In the genomic region with DNA sequence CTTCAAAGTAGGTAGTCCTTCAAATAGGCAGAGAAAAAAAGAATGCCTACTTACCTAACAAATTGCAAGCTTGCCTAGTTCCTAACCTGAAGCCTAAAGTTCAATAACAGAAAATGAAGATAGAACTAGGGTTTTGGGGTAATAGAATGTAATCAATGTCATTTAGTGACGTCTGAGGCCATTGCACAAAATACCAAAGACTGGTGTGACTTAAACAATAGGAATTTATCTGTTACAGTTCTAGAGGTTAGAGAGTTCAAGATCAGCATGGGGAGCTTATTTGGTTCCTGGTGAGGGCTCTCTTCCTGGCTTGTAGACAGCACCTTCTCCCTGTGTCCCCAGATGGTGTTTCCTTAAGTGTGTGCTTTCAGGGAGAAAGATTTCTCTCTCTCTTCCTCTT, we compare ENCODE assay signal across 26 cellular contexts. TPM values are rescaled to one million over a fixed set of nuclear protein-coding genes. Genes with fewer than 3 reads are reported as not detected.
DNase-seq lines count a peak whose midpoint lies in the region; ATAC-seq, FAIRE-seq and TF ChIP-seq lines count a peak whose summit lies in the region.
"Had no signal": no experiment of that assay in that cellular context is flagged by ENCODE, and none has a peak within 500 bp of the region (broad histone marks: within the 10 kb centered on the region; RNA-seq: fewer than 3 reads in every experiment).

No MANE protein-coding gene starts in this region.

- no peaks in the 10 kb centered on the region for H3K27me3 ChIP-seq in endothelial cell of umbilical vein (ENCODE audit: control insufficient read depth in 2 of 2, insufficient read depth in 2 of 2, low read length in 2 of 2)
- no peaks in the 10 kb centered on the region for H3K27me3 ChIP-seq in osteoblast (ENCODE audit: insufficient read depth, low read length)
- H3K27me3 ChIP-seq: ovary, SJSA1, upper lobe of right lung had no signal

- H2AFZ ChIP-seq in endothelial cell of umbilical vein (ENCODE audit: low read depth, low read length) (peak overlapping the region; percentile 56), osteoblast (ENCODE audit: low read length) (peak overlapping the region; percentile 30)

- H3K4me3 ChIP-seq in endothelial cell of umbilical vein (replicated peaks in 1 of 3; ENCODE audit: insufficient read depth in 1 of 3, low read depth in 1 of 3, low read length in 3 of 3) (no peak overlapping the region), osteoblast (ENCODE audit: insufficient read depth, low read length) (no peak overlapping the region)
- H3K4me3 ChIP-seq: GM12878, ovary, SJSA1, upper lobe of right lung had no signal

- H3K9me3 ChIP-seq in endothelial cell of umbilical vein (replicated peaks; ENCODE audit: control insufficient read depth, insufficient read depth, low read length) (no peaks in the 10 kb centered on the region), osteoblast (ENCODE audit: low read depth, low read length) (no peaks in the 10 kb centered on the region)
- H3K9me3 ChIP-seq: ovary, SJSA1, upper lobe of right lung had no signal

- intact Hi-C loops in endothelial cell of umbilical vein (cut with micrococcal nuclease), result no loop called here

- H3K4me1 ChIP-seq in endothelial cell of umbilical vein (ENCODE audit: control insufficient read depth, extremely low read depth, insufficient read depth, low read length) (peaks cover 14% of the 10 kb centered on the region), osteoblast (ENCODE audit: insufficient read depth, low read length) (peaks cover 42% of the 10 kb centered on the region)

- H3K27ac ChIP-seq in endothelial cell of umbilical vein (ENCODE audit: insufficient read depth, low read depth, low read length), result no peak overlapping the region
- H3K27ac ChIP-seq in osteoblast (ENCODE audit: low read depth, low read length), result peak overlapping the region; percentile 29
- H3K27ac ChIP-seq: ovary, SJSA1, upper lobe of right lung had no signal

- no peak overlapping the region for H3K4me2 ChIP-seq in endothelial cell of umbilical vein (ENCODE audit: insufficient read depth, low read length)
- H3K4me2 ChIP-seq in osteoblast (ENCODE audit: insufficient read depth, low read length), result peak overlapping the region; percentile 4

- ATAC-seq in HG02884 (IDR thresholded peaks at IDR 0.05; ENCODE audit: unreplicated experiment) (no peak), HG03565 (IDR thresholded peaks at IDR 0.05; ENCODE audit: unreplicated experiment) (no peak)
- ATAC-seq: CD8-positive, alpha-beta T cell; GM12878; HepG2; left cardiac atrium; naive thymus-derived CD4-positive, alpha-beta T cell; sciatic nerve; upper lobe of right lung had no signal

- H3K9me1 ChIP-seq in endothelial cell of umbilical vein (replicated peaks; ENCODE audit: control insufficient read depth, extremely low read depth, insufficient read depth, low read length), result no peaks in the 10 kb centered on the region

- no TSS peak for BruUV-seq in endothelial cell of umbilical vein (replicated peaks; lab: Mats Ljungman, UMichigan)

- H3K36me3 ChIP-seq in endothelial cell of umbilical vein (ENCODE audit: control insufficient read depth in 2 of 2, extremely low read depth in 1 of 2, insufficient read depth in 2 of 2, low read length in 2 of 2) (no peaks in the 10 kb centered on the region), osteoblast (ENCODE audit: insufficient read depth, low read length) (no peaks in the 10 kb centered on the region)
- H3K36me3 ChIP-seq: ovary, upper lobe of right lung had no signal

- DNase-seq in AG20443 (ENCODE audit: low spot score) (peak; percentile 28), LHCN-M2 (ENCODE audit: low read depth) (peak; percentile 54), endothelial cell of umbilical vein (ENCODE audit: low read depth, low spot score) (no peak), osteoblast (ENCODE audit: insufficient read length, low spot score, missing footprints) (peak; percentile 81)
- DNase-seq in stimulated activated CD4-positive, alpha-beta T cell treated with anti-CD3 and anti-CD28 coated beads, Interleukin-4, amount 100 ng/mL, for 4 hours, result no peak
- no peak for DNase-seq in activated CD4-positive, alpha-beta T cell treated with anti-CD3 and anti-CD28 coated beads, Interleukin-2, amount 50 U/mL, for 4 hours
- DNase-seq: activated CD4-positive, alpha-beta T cell treated with anti-CD3 and anti-CD28 coated beads for 4 hours; activated naive CD4-positive, alpha-beta T cell treated with anti-CD3 and anti-CD28 coated beads, Interleukin-2, amount 50 U/mL, for 16 hours; CD8-positive, alpha-beta T cell; cerebellar nuclear complex; DMS53; effector CD8-positive, alpha-beta T cell; left cardiac atrium; naive thymus-derived CD4-positive, alpha-beta T cell; NCI-H1105 treated with DMSO at 0.1 percent for 48 hours; NCI-H2081; ovary; stimulated activated CD4-positive, alpha-beta T cell treated with anti-CD3 and anti-CD28 coated beads, Interleukin-15, amount 100 ng/mL, for 24 hours; stimulated activated CD8-positive, alpha-beta memory T cell treated with anti-CD3 and anti-CD28 coated beads, Interleukin-4, amount 100 ng/mL, for 48 hours; upper lobe of right lung had no signal

- H3K9ac ChIP-seq in endothelial cell of umbilical vein (replicated peaks; ENCODE audit: extremely low read depth, insufficient read depth, low read length), result no peak overlapping the region

- POLR2A ChIA-PET in endothelial cell of umbilical vein (lab: Charles Lee), result no interaction called here

- dilution Hi-C loops in endothelial cell of umbilical vein (cut with MboI; ENCODE audit: extremely low pct_ligation_motif_present, low sequenced_read_pairs), result no loop called here

- H4K20me1 ChIP-seq in endothelial cell of umbilical vein (replicated peaks; ENCODE audit: control insufficient read depth, extremely low read depth, insufficient read depth, low read length) (no peaks in the 10 kb centered on the region), osteoblast (ENCODE audit: insufficient read depth, low read length) (no peaks in the 10 kb centered on the region)

- peak; percentile 26 for FAIRE-seq in endothelial cell of umbilical vein (lab: Jason Lieb, UNC)
- FAIRE-seq: GM12878, HepG2 had no signal

- no peak for TF ChIP-seq POLR2A in endothelial cell of umbilical vein (IDR thresholded peaks at IDR 0.05; ENCODE audit: low read depth, low read length)

- TF ChIP-seq CTCF in endothelial cell of umbilical vein (IDR thresholded peaks at IDR 0.05; ENCODE audit: extremely low read depth in 1 of 2, insufficient read depth in 1 of 2, low read depth in 1 of 2, low read length in 2 of 2), result no peak
- no peak for TF ChIP-seq CTCF in osteoblast (IDR thresholded peaks at IDR 0.05; ENCODE audit: extremely low read depth, low read depth, low read length)

- peaks cover 1% of the 10 kb centered on the region for H3K79me2 ChIP-seq in endothelial cell of umbilical vein (ENCODE audit: control insufficient read depth, insufficient read depth, low read length)
- peaks cover 2% of the 10 kb centered on the region for H3K79me2 ChIP-seq in osteoblast (ENCODE audit: insufficient read depth, low read length)

- CTCF ChIA-PET in endothelial cell of umbilical vein (lab: Charles Lee), result interaction anchor here (0.5 to 1.1 kb wide), 2 partner anchors 112 to 118 kb away, joined by 3 read pairs; no protein-coding TSS in a partner anchor

TF ChIP-seq in endothelial cell of umbilical vein, 7 proteins besides CTCF, POLR2A, EP300 and RAD21:
- no peak for TF ChIP-seq FOS (IDR thresholded peaks at IDR 0.05; ENCODE audit: borderline replicate concordance, insufficient read depth, low read length)
- no peak for TF ChIP-seq GATA2 (IDR thresholded peaks at IDR 0.05; ENCODE audit: insufficient read depth, insufficient read length, low read depth, low read length)
- TF ChIP-seq MYC (IDR thresholded peaks at IDR 0.05; ENCODE audit: low read depth, low read length), result no peak
- TF ChIP-seq, protein P1, sequence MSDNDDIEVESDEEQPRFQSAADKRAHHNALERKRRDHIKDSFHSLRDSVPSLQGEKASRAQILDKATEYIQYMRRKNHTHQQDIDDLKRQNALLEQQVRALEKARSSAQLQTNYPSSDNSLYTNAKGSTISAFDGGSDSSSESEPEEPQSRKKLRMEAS (IDR thresholded peaks at IDR 0.05; ENCODE audit: insufficient read depth, insufficient read length), result no peak
- TF ChIP-seq POLR2AphosphoS5 (IDR thresholded peaks at IDR 0.05; ENCODE audit: insufficient read depth, low read depth, low read length), result no peak
- TF ChIP-seq EZH2 (IDR thresholded peaks at IDR 0.05; ENCODE audit: borderline replicate concordance, low read depth, low read length, severe bottlenecking), result no peak
- no peak for TF ChIP-seq JUN (IDR thresholded peaks at IDR 0.05; ENCODE audit: borderline replicate concordance, insufficient read depth, insufficient read length, low read depth)

RNA-seq across cellular contexts. Expression of a gene that starts 4.7 kb away (rescaled TPM):
- total RNA-seq in LHCN-M2 (2014; rRNA removed) (63.1 and 71.8 TPM in 2 replicates), endothelial cell of umbilical vein (45.2 and 58.2 TPM in 2 replicates), osteoblast (136 and 254 TPM in 2 replicates)
- 19.9 TPM for polyA plus RNA-seq in LHCN-M2 (2012)
- polyA plus RNA-seq in endothelial cell of umbilical vein, result 38.9 and 40.6 TPM in 2 replicates
- polyA plus RNA-seq in endothelial cell of umbilical vein (2011; cell fraction: cytosol; rRNA removed), result 33.1 and 33.7 TPM in 2 replicates
- polyA plus RNA-seq in endothelial cell of umbilical vein (2011; cell fraction: nucleus; rRNA removed), result 62.0 and 72.7 TPM in 2 replicates
- 27.2 and 39.7 TPM in 2 replicates for polyA plus RNA-seq in endothelial cell of umbilical vein (2012)
- polyA minus RNA-seq in endothelial cell of umbilical vein, result 104 and 109 TPM in 2 replicates
- polyA minus RNA-seq in endothelial cell of umbilical vein (2011; cell fraction: cytosol; rRNA and poly(A)+ RNA removed), result 82.0 TPM
- 71.9 and 106 TPM in 2 replicates for polyA minus RNA-seq in endothelial cell of umbilical vein (2011; cell fraction: nucleus; rRNA and poly(A)+ RNA removed)

Comparison
In these comparisons a context has a peak if more than half of its experiments do, and no peak if none do; other contexts are left out.
1. DNase-seq: peak in AG20443 (single experiment), LHCN-M2 (single experiment) and osteoblast (single experiment); none in endothelial cell of umbilical vein (single experiment), stimulated activated CD4-positive, alpha-beta T cell treated with anti-CD3 and anti-CD28 coated beads, Interleukin-4, amount 100 ng/mL, for 4 hours (0 of 2) and activated CD4-positive, alpha-beta T cell treated with anti-CD3 and anti-CD28 coated beads, Interleukin-2, amount 50 U/mL, for 4 hours (0 of 2).